ENCODE assay signal across 16 cellular contexts in genomic region chr11:82903843-82904586, GRCh38.
"Had no signal": no experiment of that assay in that cellular context is flagged by ENCODE, and none has a peak within 500 bp of the region (broad histone marks: within the 10 kb centered on the region; RNA-seq: fewer than 3 reads in every experiment).

No MANE protein-coding gene starts in this region.

- H3K36me3 Mint-ChIP-seq: activated naive CD8-positive, alpha-beta T cell treated with anti-CD3 and anti-CD28 coated beads, Interleukin-2, amount 10 ng/mL, durations not matched to agents 7 days and 5 days had no signal

- H3K27me3 Mint-ChIP-seq: activated naive CD8-positive, alpha-beta T cell treated with anti-CD3 and anti-CD28 coated beads, Interleukin-2, amount 10 ng/mL, durations not matched to agents 7 days and 5 days; T-helper 17 cell had no signal

- H3K36me3 ChIP-seq: heart left ventricle, spleen had no signal

- H3K27me3 ChIP-seq: heart left ventricle had no signal

- DNase-seq: activated CD4-positive, CD25-positive, alpha-beta regulatory T cell treated with anti-CD3 and anti-CD28 coated beads, Interleukin-2, amount 50 U/mL, for 72 hours; activated CD8-positive, alpha-beta memory T cell treated with anti-CD3 and anti-CD28 coated beads for 24 hours; activated effector memory CD4-positive, alpha-beta T cell treated with Interleukin-2 at 50 U/mL for 16 hours; activated naive CD8-positive, alpha-beta T cell treated with anti-CD3 and anti-CD28 coated beads, Interleukin-2, amount 10 ng/mL, durations not matched to agents 7 days and 5 days; aorta; foreskin melanocyte; heart left ventricle; mammary epithelial cell; spleen; stimulated activated CD4-positive, alpha-beta T cell treated with anti-CD3 and anti-CD28 coated beads, Interleukin-1b, Interleukin-23, amount 100 ng/mL, for 48 hours; stimulated activated naive CD4-positive, alpha-beta T cell; T-helper 17 cell had no signal

- H3K4me3 ChIP-seq: heart left ventricle, spleen had no signal

- H3K27ac Mint-ChIP-seq: activated naive CD8-positive, alpha-beta T cell treated with anti-CD3 and anti-CD28 coated beads, Interleukin-2, amount 10 ng/mL, durations not matched to agents 7 days and 5 days; nephron; T-helper 17 cell had no signal

- H3K9me3 ChIP-seq: heart left ventricle, spleen had no signal

- H3K27ac ChIP-seq: heart left ventricle, spleen had no signal

- ATAC-seq: heart left ventricle, left lobe of liver, sciatic nerve, SK-N-SH treated with all-trans-retinoic acid at 6 μM for 48 hours, T-helper 17 cell had no signal

- H3K9me3 Mint-ChIP-seq: activated naive CD8-positive, alpha-beta T cell treated with anti-CD3 and anti-CD28 coated beads, Interleukin-2, amount 10 ng/mL, durations not matched to agents 7 days and 5 days; nephron had no signal
